In genomic region chr10:22927163-22927562, GRCh38 we compare ENCODE assay signal across 14 cellular contexts. TPM values are rescaled to one million over a fixed set of nuclear protein-coding genes. Genes with fewer than 3 reads are reported as not detected.
A peak's percentile ranks its signal among the peaks of the same experiment; 100 is the strongest.
DNase-seq lines count a peak whose midpoint lies in the region; ATAC-seq, FAIRE-seq and TF ChIP-seq lines count a peak whose summit lies in the region.
"Had no signal": no experiment of that assay in that cellular context is flagged by ENCODE, and none has a peak within 500 bp of the region (broad histone marks: within the 10 kb centered on the region; RNA-seq: fewer than 3 reads in every experiment).

No MANE protein-coding gene starts in this region.

- H3K79me2 ChIP-seq in PC-9 (ENCODE audit: low read depth) = no peaks in the 10 kb centered on the region

- H3K9me3 ChIP-seq in PC-9 (ENCODE audit: insufficient read depth, low read depth) = no peaks in the 10 kb centered on the region
- H3K9me3 ChIP-seq in iPS-15b (ENCODE audit: control insufficient read depth, insufficient read depth, low read length) = no peaks in the 10 kb centered on the region
- H3K9me3 ChIP-seq: SJSA1, transverse colon had no signal

- intact Hi-C loops in PC-9 (cut with micrococcal nuclease; ENCODE audit: unreplicated experiment) = loop anchor here (10.0 kb wide), 1 partner anchor 58 kb away; no protein-coding TSS in a partner anchor
- intact Hi-C loops in activated CD4-positive, alpha-beta memory T cell treated with anti-CD3 and anti-CD28 coated beads for 36 hours (cut with micrococcal nuclease) = no loop called here

- FAIRE-seq in GM19239 (lab: Jason Lieb, UNC) = peak; percentile 78
- FAIRE-seq: small intestine had no signal

- peak overlapping the region; percentile 97 for H2AFZ ChIP-seq in PC-9

- CTCF ChIA-PET in PC-9 (lab: Charles Lee) = no interaction called here
- CTCF ChIA-PET in activated CD4-positive, alpha-beta memory T cell treated with anti-CD3 and anti-CD28 coated beads for 36 hours (lab: Charles Lee) = interaction anchor here (0.9 to 1.2 kb wide), 2 partner anchors 61 to 353 kb away, joined by 4 read pairs; no protein-coding TSS in a partner anchor

- H3K27me3 ChIP-seq in PC-9 (ENCODE audit: insufficient read depth, low read depth) (no peaks in the 10 kb centered on the region), iPS-15b (ENCODE audit: control insufficient read depth, insufficient read depth, low read length) (peaks cover 26% of the 10 kb centered on the region)
- H3K27me3 ChIP-seq: SJSA1 had no signal

- H3K4me3 Mint-ChIP-seq in activated CD4-positive, alpha-beta memory T cell treated with anti-CD3 and anti-CD28 coated beads for 36 hours = no peak overlapping the region
- H3K4me3 Mint-ChIP-seq: activated B cell treated with CpG ODN at 0.5 μM for 24 hours, IgD-negative memory B cell had no signal

- no peaks in the 10 kb centered on the region for H4K20me1 ChIP-seq in PC-9 (ENCODE audit: insufficient read depth)

- no peaks in the 10 kb centered on the region for H3K4me1 Mint-ChIP-seq in activated CD4-positive, alpha-beta memory T cell treated with anti-CD3 and anti-CD28 coated beads for 36 hours (ENCODE audit: low read depth)

- H3K9me2 ChIP-seq in PC-9 (ENCODE audit: insufficient read depth) = no peaks in the 10 kb centered on the region

- peak overlapping the region; percentile 72 for H3K4me3 ChIP-seq in PC-9
- peak overlapping the region; percentile 79 for H3K4me3 ChIP-seq in iPS-15b (ENCODE audit: low read depth, low read length)
- H3K4me3 ChIP-seq: SJSA1 had no signal

- H3K27me3 Mint-ChIP-seq in activated CD4-positive, alpha-beta memory T cell treated with anti-CD3 and anti-CD28 coated beads for 36 hours = peaks cover 13% of the 10 kb centered on the region
- H3K27me3 Mint-ChIP-seq: IgD-negative memory B cell had no signal

- no peak for TF ChIP-seq CTCF in PC-9 (conservative IDR thresholded peaks at IDR 0.05)

- no peak overlapping the region for H3K9ac ChIP-seq in iPS-15b (ENCODE audit: low read depth, low read length)

- no peaks in the 10 kb centered on the region for H3K9me3 Mint-ChIP-seq in activated CD4-positive, alpha-beta memory T cell treated with anti-CD3 and anti-CD28 coated beads for 36 hours

- no peaks in the 10 kb centered on the region for H3F3A ChIP-seq in PC-9 (ENCODE audit: insufficient read depth, low read depth)

- H3K36me3 Mint-ChIP-seq in activated CD4-positive, alpha-beta memory T cell treated with anti-CD3 and anti-CD28 coated beads for 36 hours = no peaks in the 10 kb centered on the region
- H3K36me3 Mint-ChIP-seq: IgD-negative memory B cell had no signal

- ATAC-seq in HG03520 (IDR thresholded peaks at IDR 0.05; ENCODE audit: unreplicated experiment) = no peak
- no peak for ATAC-seq in GM18520 (IDR thresholded peaks at IDR 0.05; ENCODE audit: unreplicated experiment)

- POLR2A ChIA-PET in PC-9 (lab: Charles Lee; ENCODE audit: unreplicated experiment) = no interaction called here
- POLR2A ChIA-PET in activated CD4-positive, alpha-beta memory T cell treated with anti-CD3 and anti-CD28 coated beads for 36 hours (lab: Charles Lee) = no interaction called here

- H3K36me3 ChIP-seq in PC-9 (ENCODE audit: low read depth) = no peaks in the 10 kb centered on the region
- H3K36me3 ChIP-seq in iPS-15b (ENCODE audit: control insufficient read depth, insufficient read depth, low read length) = no peaks in the 10 kb centered on the region
- H3K36me3 ChIP-seq: SJSA1, transverse colon had no signal

- H3K4me1 ChIP-seq in PC-9 (replicated peaks; ENCODE audit: insufficient read depth) (peaks cover 5% of the 10 kb centered on the region; the same call in 1 of the 2 replicates), iPS-15b (ENCODE audit: control insufficient read depth, insufficient read depth, low read length) (no peaks in the 10 kb centered on the region)
- H3K4me1 ChIP-seq: SJSA1 had no signal

- DNase-seq in GM19239 (ENCODE audit: insufficient read length, low spot score) = no peak
- DNase-seq in PC-9 = no peak
- peak; percentile 2 for DNase-seq in putamen (ENCODE audit: low spot score)
- no peak for DNase-seq in activated CD4-positive, alpha-beta memory T cell treated with anti-CD3 and anti-CD28 coated beads for 36 hours
- no peak for DNase-seq in activated effector memory CD4-positive, alpha-beta T cell treated with anti-CD3 and anti-CD28 coated beads, Interleukin-2, amount 50 U/mL, for 16 hours
- DNase-seq: NCI-H1436 treated with DMSO at 0.1 percent for 48 hours had no signal

- H3K4me2 ChIP-seq in PC-9 = peak overlapping the region; percentile 78

- BruUV-seq in PC-9 (replicated peaks; lab: Mats Ljungman, UMichigan) = no TSS peak

- no peak overlapping the region for H3K27ac ChIP-seq in PC-9
- H3K27ac ChIP-seq: SJSA1, transverse colon had no signal

- no peak overlapping the region for H3K27ac Mint-ChIP-seq in activated CD4-positive, alpha-beta memory T cell treated with anti-CD3 and anti-CD28 coated beads for 36 hours

RNA-seq across cellular contexts. Expression of gene ARMC3, which starts 0.7 kb away (rescaled TPM):
- total RNA-seq in PC-9 (2021) = 10.0 and 14.4 TPM in 2 replicates
- total RNA-seq in activated CD4-positive, alpha-beta memory T cell treated with anti-CD3 and anti-CD28 coated beads for 36 hours = not detected
- total RNA-seq: activated B cell treated with CpG ODN at 0.5 μM for 24 hours, SJSA1, transverse colon had no signal

Comparison
In these comparisons a context has a peak if more than half of its experiments do, and no peak if none do; other contexts are left out.
1. RNA of gene ARMC3, which starts 0.7 kb away (total RNA-seq): 10.0 to 14.4 TPM in PC-9; not detected in activated CD4-positive, alpha-beta memory T cell treated with anti-CD3 and anti-CD28 coated beads for 36 hours; every median in the first group is over 10 times any median in the second.